Comparison of ENCODE assay signal across 15 cellular contexts in the genomic region with DNA sequence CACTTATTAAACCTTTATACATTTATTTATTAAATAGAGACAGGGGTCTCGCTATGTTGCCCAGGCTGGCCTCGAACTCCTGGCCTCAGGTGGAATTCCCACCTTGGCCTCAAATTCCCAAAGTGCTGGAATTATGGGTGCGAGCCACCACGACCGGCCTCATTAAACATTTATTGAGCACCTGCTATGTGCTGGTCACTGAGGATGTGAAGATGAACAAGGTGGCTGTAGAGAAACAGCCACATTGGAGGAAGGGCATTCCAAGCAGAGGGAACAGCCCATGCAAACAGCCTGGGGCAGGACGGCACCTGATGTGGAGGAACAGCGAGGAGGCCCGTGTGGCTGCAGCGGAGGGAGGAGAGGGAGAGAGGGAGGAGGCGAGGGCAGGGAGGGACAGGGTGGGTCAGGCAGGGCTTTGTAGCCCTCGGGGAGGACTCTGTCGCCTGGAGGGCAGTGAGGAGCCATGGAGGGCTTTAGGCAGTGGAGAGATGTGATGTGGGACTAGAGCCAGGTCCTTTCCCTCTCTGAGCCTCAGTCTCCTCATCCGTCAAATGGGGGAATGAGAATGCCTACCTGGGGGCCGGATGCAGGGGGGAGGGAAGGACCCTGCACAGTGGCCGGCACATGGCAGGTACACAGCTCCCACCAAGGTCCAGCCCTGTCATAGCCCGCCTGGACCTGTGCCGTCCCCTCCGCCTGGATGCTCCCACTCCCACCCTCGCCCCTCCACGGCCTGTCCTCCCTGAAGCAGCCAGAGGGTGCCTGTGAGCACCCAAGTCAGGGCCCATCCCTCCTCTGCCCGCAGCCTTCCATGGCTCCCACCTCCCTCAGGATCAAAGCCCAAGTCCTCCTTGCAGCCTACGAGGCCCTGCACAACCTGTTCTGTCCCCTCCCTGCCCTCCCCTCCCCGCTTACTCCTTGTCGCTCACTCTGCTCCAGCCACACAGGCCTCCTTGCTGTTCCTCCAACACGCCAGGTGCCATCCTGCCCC. TPM values are rescaled to one million over a fixed set of nuclear protein-coding genes. Genes with fewer than 3 reads are reported as not detected.
A peak's percentile ranks its signal among the peaks of the same experiment; 100 is the strongest.
DNase-seq lines count a peak whose midpoint lies in the region; ATAC-seq, FAIRE-seq and TF ChIP-seq lines count a peak whose summit lies in the region.
"Had no signal": no experiment of that assay in that cellular context is flagged by ENCODE, and none has a peak within 500 bp of the region (broad histone marks: within the 10 kb centered on the region; RNA-seq: fewer than 3 reads in every experiment).

No MANE protein-coding gene starts in this region.

- TF ChIP-seq POLR2A in IMR-90 (IDR thresholded peaks at IDR 0.05; ENCODE audit: low read depth, low read length), result no peak
- no peak for TF ChIP-seq POLR2A in suprapubic skin (IDR thresholded peaks at IDR 0.05)

- H3K27ac ChIP-seq in IMR-90 (ENCODE audit: insufficient read depth, low read length), result no peak overlapping the region
- H3K27ac ChIP-seq in ascending aorta, result peak overlapping the region; percentile 84 to 86
- H3K27ac ChIP-seq in keratinocyte (ENCODE audit: control insufficient read depth, insufficient read depth, low read length), result no peak overlapping the region
- peak overlapping the region; percentile 88 for H3K27ac ChIP-seq in suprapubic skin
- H3K27ac ChIP-seq: KMS-11 had no signal

- 94% methylated on average over 9 of the region's 25 CpGs; no CpG with 5 or more reads in 1 of the 2 experiments for WGBS in IMR-90 (ENCODE audit: extremely low coverage in 2 of 2, insufficient read length in 1 of 2), 2 experiments
- 74% methylated on average over 25 of the region's 25 CpGs for WGBS in suprapubic skin

- no peaks in the 10 kb centered on the region for H3K27me3 ChIP-seq in IMR-90 (ENCODE audit: control insufficient read depth, insufficient read depth, low read length)
- H3K27me3 ChIP-seq in ascending aorta, result no peaks in the 10 kb centered on the region
- no peaks in the 10 kb centered on the region for H3K27me3 ChIP-seq in keratinocyte (ENCODE audit: control insufficient read depth, extremely low read depth, insufficient read depth, low read length)
- H3K27me3 ChIP-seq in suprapubic skin, result no peaks in the 10 kb centered on the region
- H3K27me3 ChIP-seq: tibial nerve had no signal

- FAIRE-seq in keratinocyte (lab: Jason Lieb, UNC), result no peak

- H3K4me2 ChIP-seq in IMR-90 (ENCODE audit: low read depth, low read length) (no peak overlapping the region), keratinocyte (ENCODE audit: control insufficient read depth, extremely low read depth, insufficient read depth, low read depth, low read length) (peak overlapping the region; percentile 69)
- H3K4me2 ChIP-seq: KMS-11 had no signal

- H2BK15ac ChIP-seq in IMR-90 (ENCODE audit: low read depth, low read length), result no peak overlapping the region

- in situ Hi-C loops in IMR-90 (cut with MboI; ENCODE audit: low sequenced_read_pairs), result no loop called here

- H3K9ac ChIP-seq in IMR-90 (ENCODE audit: low read depth, low read length) (no peak overlapping the region), keratinocyte (ENCODE audit: control insufficient read depth, extremely low read depth, insufficient read depth, low read length) (no peak overlapping the region)
- H3K9ac ChIP-seq: KMS-11 had no signal

- H2AK9ac ChIP-seq in IMR-90 (replicated peaks; ENCODE audit: low read depth, low read length, poor library complexity), result peak overlapping the region; percentile 28

- H4K91ac ChIP-seq in IMR-90 (ENCODE audit: insufficient read depth, low read depth, low read length), result no peak overlapping the region

- no peaks in the 10 kb centered on the region for H4K20me1 ChIP-seq in IMR-90 (ENCODE audit: insufficient read depth, low read length)
- no peaks in the 10 kb centered on the region for H4K20me1 ChIP-seq in keratinocyte (ENCODE audit: control insufficient read depth, extremely low read depth, insufficient read depth, low read length)

- H3K18ac ChIP-seq in IMR-90 (ENCODE audit: low read depth, low read length), result no peak overlapping the region

- H3K79me1 ChIP-seq in IMR-90 (ENCODE audit: low read depth in 1 of 2, low read length in 2 of 2), result no peaks in the 10 kb centered on the region

- H3K4me1 ChIP-seq in IMR-90 (ENCODE audit: control insufficient read depth, insufficient read depth, low read length), result peaks cover 15% of the 10 kb centered on the region
- peaks cover 13 to 30% of the 10 kb centered on the region in 2 donors for H3K4me1 ChIP-seq in ascending aorta
- peaks cover 18% of the 10 kb centered on the region for H3K4me1 ChIP-seq in keratinocyte (ENCODE audit: control insufficient read depth, extremely low read depth, insufficient read depth, low read length)
- H3K4me1 ChIP-seq in suprapubic skin, result peaks cover 45% of the 10 kb centered on the region

- no peaks in the 10 kb centered on the region for H3K36me3 ChIP-seq in IMR-90 (ENCODE audit: control insufficient read depth, insufficient read depth, low read length)
- H3K36me3 ChIP-seq in ascending aorta, result no peaks in the 10 kb centered on the region
- H3K36me3 ChIP-seq in keratinocyte (ENCODE audit: control insufficient read depth in 2 of 2, extremely low read depth in 1 of 2, insufficient read depth in 2 of 2, low read length in 2 of 2), result no peaks in the 10 kb centered on the region
- no peaks in the 10 kb centered on the region for H3K36me3 ChIP-seq in suprapubic skin
- H3K36me3 ChIP-seq: tibial nerve had no signal

- no peak for DNase-seq in IMR-90
- DNase-seq in ascending aorta (ENCODE audit: low spot score in 2 of 2), result no peak
- DNase-seq in keratinocyte (ENCODE audit: low read depth, low spot score), result no peak
- no peak for DNase-seq in suprapubic skin (ENCODE audit: low spot score in 2 of 2)
- no peak for DNase-seq in EL
- DNase-seq: activated gamma-delta T cell, kidney glomerular epithelial cell, NCI-H1092, NCI-H2107, SIG-M5 had no signal

- no peak overlapping the region for H3K14ac ChIP-seq in IMR-90 (replicated peaks; ENCODE audit: low read depth, low read length)

- POLR2A ChIA-PET in IMR-90 (lab: Charles Lee; ENCODE audit: unreplicated experiment), result no interaction called here

- H3K4me3 ChIP-seq in IMR-90 (ENCODE audit: insufficient read depth, low read depth, low read length), result no peak overlapping the region
- no peak overlapping the region for H3K4me3 ChIP-seq in ascending aorta
- peak overlapping the region in 1 of 3 experiments; percentile 63 for H3K4me3 ChIP-seq in keratinocyte (ENCODE audit: control insufficient read depth in 2 of 3, extremely low read depth in 1 of 3, insufficient read depth in 2 of 3, low read depth in 1 of 3, low read length in 3 of 3)
- H3K4me3 ChIP-seq in suprapubic skin, result no peak overlapping the region

- no peak for ATAC-seq in IMR-90 (ENCODE audit: low read depth)
- ATAC-seq in GM19035 (IDR thresholded peaks at IDR 0.05; ENCODE audit: unreplicated experiment), result no peak
- no peak for ATAC-seq in HG03135 (IDR thresholded peaks at IDR 0.05; ENCODE audit: unreplicated experiment)
- no peak for ATAC-seq in HG03280 (IDR thresholded peaks at IDR 0.05; ENCODE audit: unreplicated experiment)

- no peak overlapping the region for H3K23ac ChIP-seq in IMR-90 (ENCODE audit: low read depth, low read length)

- H2BK20ac ChIP-seq in IMR-90 (ENCODE audit: low read depth, low read length), result no peak overlapping the region

- H2BK5ac ChIP-seq in IMR-90 (ENCODE audit: low read depth, low read length, poor library complexity, severe bottlenecking), result no peak overlapping the region

- CTCF ChIA-PET in IMR-90 (lab: Yijun Ruan, JAX), result no interaction called here

- no peak overlapping the region for H4K5ac ChIP-seq in IMR-90 (ENCODE audit: low read depth, low read length)

- H2AK5ac ChIP-seq in IMR-90 (ENCODE audit: low read depth, low read length), result peak overlapping the region; percentile 78

- TF ChIP-seq CTCF in IMR-90 (conservative IDR thresholded peaks at IDR 0.05; ENCODE audit: low read depth, low read length), result no peak
- TF ChIP-seq CTCF in ascending aorta (IDR thresholded peaks at IDR 0.05), result no peak
- TF ChIP-seq CTCF in keratinocyte (optimal IDR thresholded peaks at IDR 0.05 in 1 of 3, IDR thresholded peaks at IDR 0.05 in 1 of 3, conservative IDR thresholded peaks at IDR 0.05 in 1 of 3; ENCODE audit: extremely low read depth in 1 of 3, insufficient read depth in 2 of 3, low read length in 3 of 3), result no peak
- TF ChIP-seq CTCF in suprapubic skin (IDR thresholded peaks at IDR 0.05), result no peak

- H2AFZ ChIP-seq in IMR-90 (replicated peaks; ENCODE audit: low read length, poor library complexity), result no peak overlapping the region
- H2AFZ ChIP-seq in keratinocyte (ENCODE audit: control insufficient read depth, low read length), result no peak overlapping the region

- dilution Hi-C loops in IMR-90 (cut with HindIII; ENCODE audit: low sequenced_read_pairs, unreplicated experiment), result no loop called here
- dilution Hi-C loops in keratinocyte (cut with MboI; ENCODE audit: extremely low pct_ligation_motif_present, low sequenced_read_pairs), result no loop called here

- BruUV-seq in IMR-90 (replicated peaks; lab: Mats Ljungman, UMichigan), result no TSS peak

- H2BK120ac ChIP-seq in IMR-90 (ENCODE audit: low read depth, low read length), result no peak overlapping the region

- no peak overlapping the region for H3K56ac ChIP-seq in IMR-90 (ENCODE audit: extremely low read depth, insufficient read depth, low read length)

- intact Hi-C loops in IMR-90 (cut with micrococcal nuclease) (no loop called here), ascending aorta (cut with DNase I) (loop anchor here (1.0 to 2.0 kb wide), 2 partner anchors 9 to 14 kb away; no protein-coding TSS in a partner anchor)

- H3K4ac ChIP-seq in IMR-90 (ENCODE audit: low read depth, low read length), result no peak overlapping the region; the same call in 1 of the 2 replicates

- no peaks in the 10 kb centered on the region for H3K9me3 ChIP-seq in IMR-90 (ENCODE audit: control insufficient read depth, insufficient read depth, low read length)
- no peaks in the 10 kb centered on the region for H3K9me3 ChIP-seq in ascending aorta
- no peaks in the 10 kb centered on the region for H3K9me3 ChIP-seq in keratinocyte (ENCODE audit: control insufficient read depth, low read depth, low read length)
- no peaks in the 10 kb centered on the region for H3K9me3 ChIP-seq in suprapubic skin
- H3K9me3 ChIP-seq: tibial nerve had no signal

- no peak for TF ChIP-seq EP300 in suprapubic skin (IDR thresholded peaks at IDR 0.05)

- H3K9me1 ChIP-seq in IMR-90 (ENCODE audit: insufficient read depth, low read length) (0 out of 2 replicates have a peak, but pooled peaks cover 3% of the 10 kb centered on the region), keratinocyte (ENCODE audit: control insufficient read depth, extremely low read depth, insufficient read depth, low read length) (no peaks in the 10 kb centered on the region)

- TF ChIP-seq RAD21 in IMR-90 (IDR thresholded peaks at IDR 0.05; ENCODE audit: low read length), result no peak

- H3K79me2 ChIP-seq in keratinocyte (ENCODE audit: control insufficient read depth, insufficient read depth, low read length), result no peaks in the 10 kb centered on the region

- no peak overlapping the region for H4K8ac ChIP-seq in IMR-90 (ENCODE audit: low read depth in 2 of 2, low read length in 2 of 2)

RNA-seq across cellular contexts. Expression of gene NFIC, which starts 21.5 kb away (rescaled TPM):
- 21.9 and 26.9 TPM in 2 replicates for total RNA-seq in IMR-90 (2012; rRNA removed)
- 29.2 and 32.1 TPM in 2 replicates for polyA plus RNA-seq in IMR-90 (2012; rRNA removed)
- polyA plus RNA-seq in IMR-90 (2012; cell fraction: cytosol; rRNA removed), result 19.6 and 28.1 TPM in 2 replicates
- 23.6 and 45.1 TPM in 2 replicates for polyA plus RNA-seq in IMR-90 (2012; cell fraction: nucleus; rRNA removed; ENCODE audit: low replicate concordance)
- total RNA-seq in ascending aorta, result 194 TPM
- polyA plus RNA-seq in keratinocyte, result 1.8 to 7.6 TPM (median 2.4 TPM) in 3 replicates
- polyA plus RNA-seq in keratinocyte (2011; ENCODE audit: low read depth), result 31.7 TPM
- 3.3 and 8.9 TPM in 2 replicates for polyA plus RNA-seq in keratinocyte (2011; cell fraction: cytosol; rRNA removed)
- polyA plus RNA-seq in keratinocyte (2011; cell fraction: nucleus; rRNA removed), result 15.0 and 19.2 TPM in 2 replicates
- 26.2 and 57.7 TPM in 2 replicates for polyA plus RNA-seq in keratinocyte (2012; ENCODE audit: low replicate concordance)
- polyA minus RNA-seq in keratinocyte, result 6.3 to 75.9 TPM (median 7.7 TPM) in 3 replicates
- polyA minus RNA-seq in keratinocyte (2011; cell fraction: cytosol; rRNA and poly(A)+ RNA removed), result 18.4 TPM
- 10.4 and 17.4 TPM in 2 replicates for polyA minus RNA-seq in keratinocyte (2011; cell fraction: nucleus; rRNA and poly(A)+ RNA removed)
- total RNA-seq in suprapubic skin, result 100 to 1,000 TPM; 135 to 234 (median 194) TPM

Comparison
In these comparisons a context has a peak if more than half of its experiments do, and no peak if none do; other contexts are left out.
1. H3K27ac ChIP-seq: peak in ascending aorta (2 of 2) and suprapubic skin (single experiment); none in IMR-90 (single experiment) and keratinocyte (single experiment).